Comparison of ENCODE assay signal across 1 cellular context in the genomic region with DNA sequence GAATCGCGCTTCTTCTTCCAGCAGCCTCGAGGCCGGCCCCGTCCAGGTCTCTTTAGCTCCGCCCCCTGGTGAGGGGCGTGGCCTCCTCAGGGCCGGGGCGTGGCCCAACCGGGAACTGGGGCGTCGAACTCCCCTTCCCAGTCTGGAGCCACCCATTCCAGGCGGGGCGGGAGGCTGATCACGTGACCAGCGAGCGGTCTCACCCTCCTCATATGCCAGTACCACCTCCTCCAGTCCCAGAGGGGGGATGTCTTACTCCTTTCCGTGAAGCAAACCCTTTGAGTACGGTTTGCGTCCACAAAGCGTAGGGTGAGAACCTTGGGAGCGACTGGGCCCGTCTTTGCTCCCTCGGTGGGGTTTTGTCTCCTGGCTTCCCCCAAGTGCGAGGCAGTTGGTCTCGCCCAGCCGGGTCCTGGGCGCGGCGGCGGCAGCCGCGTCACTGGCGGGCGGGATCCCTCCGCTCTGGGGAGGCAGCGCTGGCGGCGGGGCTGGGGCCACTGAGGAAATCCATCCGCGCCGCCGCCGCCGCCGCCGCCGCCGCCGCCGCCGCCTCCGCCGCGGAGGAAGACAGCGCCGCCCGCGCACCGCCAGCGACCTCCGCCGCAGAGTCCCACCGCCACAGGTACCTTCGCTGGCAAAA.
TF ChIP-seq lines count a peak whose summit lies in the region.

A gene (plus strand): TSS at position 439 of the 640 bp plus-strand sequence. CDS start 2,526 bp downstream, outside the sequence.

TF ChIP-seq in HEK293, 187 proteins besides CTCF, POLR2A, EP300 and RAD21 (continued from another document and continues in another):
- TF ChIP-seq, protein P1, sequence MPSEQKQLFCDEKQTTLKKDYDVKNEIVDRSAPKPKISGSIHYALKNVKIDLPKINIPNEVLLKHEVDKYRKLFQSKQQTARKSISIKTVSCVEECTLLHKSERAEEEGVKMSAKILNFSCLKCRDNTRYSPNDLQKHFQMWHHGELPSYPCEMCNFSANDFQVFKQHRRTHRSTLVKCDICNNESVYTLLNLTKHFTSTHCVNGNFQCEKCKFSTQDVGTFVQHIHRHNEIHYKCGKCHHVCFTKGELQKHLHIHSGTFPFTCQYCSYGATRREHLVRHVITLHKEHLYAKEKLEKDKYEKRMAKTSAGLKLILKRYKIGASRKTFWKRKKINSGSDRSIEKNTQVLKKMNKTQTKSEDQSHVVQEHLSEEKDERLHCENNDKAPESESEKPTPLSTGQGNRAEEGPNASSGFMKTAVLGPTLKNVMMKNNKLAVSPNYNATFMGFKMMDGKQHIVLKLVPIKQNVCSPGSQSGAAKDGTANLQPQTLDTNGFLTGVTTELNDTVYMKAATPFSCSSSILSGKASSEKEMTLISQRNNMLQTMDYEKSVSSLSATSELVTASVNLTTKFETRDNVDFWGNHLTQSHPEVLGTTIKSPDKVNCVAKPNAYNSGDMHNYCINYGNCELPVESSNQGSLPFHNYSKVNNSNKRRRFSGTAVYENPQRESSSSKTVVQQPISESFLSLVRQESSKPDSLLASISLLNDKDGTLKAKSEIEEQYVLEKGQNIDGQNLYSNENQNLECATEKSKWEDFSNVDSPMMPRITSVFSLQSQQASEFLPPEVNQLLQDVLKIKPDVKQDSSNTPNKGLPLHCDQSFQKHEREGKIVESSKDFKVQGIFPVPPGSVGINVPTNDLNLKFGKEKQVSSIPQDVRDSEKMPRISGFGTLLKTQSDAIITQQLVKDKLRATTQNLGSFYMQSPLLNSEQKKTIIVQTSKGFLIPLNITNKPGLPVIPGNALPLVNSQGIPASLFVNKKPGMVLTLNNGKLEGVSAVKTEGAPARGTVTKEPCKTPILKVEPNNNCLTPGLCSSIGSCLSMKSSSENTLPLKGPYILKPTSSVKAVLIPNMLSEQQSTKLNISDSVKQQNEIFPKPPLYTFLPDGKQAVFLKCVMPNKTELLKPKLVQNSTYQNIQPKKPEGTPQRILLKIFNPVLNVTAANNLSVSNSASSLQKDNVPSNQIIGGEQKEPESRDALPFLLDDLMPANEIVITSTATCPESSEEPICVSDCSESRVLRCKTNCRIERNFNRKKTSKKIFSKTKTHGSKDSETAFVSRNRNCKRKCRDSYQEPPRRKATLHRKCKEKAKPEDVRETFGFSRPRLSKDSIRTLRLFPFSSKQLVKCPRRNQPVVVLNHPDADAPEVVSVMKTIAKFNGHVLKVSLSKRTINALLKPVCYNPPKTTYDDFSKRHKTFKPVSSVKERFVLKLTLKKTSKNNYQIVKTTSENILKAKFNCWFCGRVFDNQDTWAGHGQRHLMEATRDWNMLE (tag by site-specific recombination; conservative IDR thresholded peaks at IDR 0.05; ENCODE audit: low read depth): no peak
- TF ChIP-seq, protein P2, sequence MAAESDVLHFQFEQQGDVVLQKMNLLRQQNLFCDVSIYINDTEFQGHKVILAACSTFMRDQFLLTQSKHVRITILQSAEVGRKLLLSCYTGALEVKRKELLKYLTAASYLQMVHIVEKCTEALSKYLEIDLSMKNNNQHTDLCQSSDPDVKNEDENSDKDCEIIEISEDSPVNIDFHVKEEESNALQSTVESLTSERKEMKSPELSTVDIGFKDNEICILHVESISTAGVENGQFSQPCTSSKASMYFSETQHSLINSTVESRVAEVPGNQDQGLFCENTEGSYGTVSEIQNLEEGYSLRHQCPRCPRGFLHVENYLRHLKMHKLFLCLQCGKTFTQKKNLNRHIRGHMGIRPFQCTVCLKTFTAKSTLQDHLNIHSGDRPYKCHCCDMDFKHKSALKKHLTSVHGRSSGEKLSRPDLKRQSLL (tag by site-specific recombination; IDR thresholded peaks at IDR 0.05): peak; percentile 52; the same call in 1 of the 2 replicates
- TF ChIP-seq, protein P3, sequence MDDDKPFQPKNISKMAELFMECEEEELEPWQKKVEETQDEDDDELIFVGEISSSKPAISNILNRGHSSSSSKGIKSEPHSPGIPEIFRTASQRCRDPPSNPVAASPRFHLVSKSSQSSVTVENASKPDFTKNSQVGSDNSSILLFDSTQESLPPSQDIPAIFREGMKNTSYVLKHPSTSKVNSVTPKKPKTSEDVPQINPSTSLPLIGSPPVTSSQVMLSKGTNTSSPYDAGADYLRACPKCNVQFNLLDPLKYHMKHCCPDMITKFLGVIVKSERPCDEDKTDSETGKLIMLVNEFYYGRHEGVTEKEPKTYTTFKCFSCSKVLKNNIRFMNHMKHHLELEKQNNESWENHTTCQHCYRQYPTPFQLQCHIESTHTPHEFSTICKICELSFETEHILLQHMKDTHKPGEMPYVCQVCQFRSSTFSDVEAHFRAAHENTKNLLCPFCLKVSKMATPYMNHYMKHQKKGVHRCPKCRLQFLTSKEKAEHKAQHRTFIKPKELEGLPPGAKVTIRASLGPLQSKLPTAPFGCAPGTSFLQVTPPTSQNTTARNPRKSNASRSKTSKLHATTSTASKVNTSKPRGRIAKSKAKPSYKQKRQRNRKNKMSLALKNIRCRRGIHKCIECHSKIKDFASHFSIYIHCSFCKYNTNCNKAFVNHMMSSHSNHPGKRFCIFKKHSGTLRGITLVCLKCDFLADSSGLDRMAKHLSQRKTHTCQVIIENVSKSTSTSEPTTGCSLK (tag by site-specific recombination; IDR thresholded peaks at IDR 0.05): no peak
- TF ChIP-seq MZF1 (tag by site-specific recombination; IDR thresholded peaks at IDR 0.05; ENCODE audit: borderline replicate concordance): no peak; the same call in 1 of the 2 replicates
- TF ChIP-seq, protein P4, sequence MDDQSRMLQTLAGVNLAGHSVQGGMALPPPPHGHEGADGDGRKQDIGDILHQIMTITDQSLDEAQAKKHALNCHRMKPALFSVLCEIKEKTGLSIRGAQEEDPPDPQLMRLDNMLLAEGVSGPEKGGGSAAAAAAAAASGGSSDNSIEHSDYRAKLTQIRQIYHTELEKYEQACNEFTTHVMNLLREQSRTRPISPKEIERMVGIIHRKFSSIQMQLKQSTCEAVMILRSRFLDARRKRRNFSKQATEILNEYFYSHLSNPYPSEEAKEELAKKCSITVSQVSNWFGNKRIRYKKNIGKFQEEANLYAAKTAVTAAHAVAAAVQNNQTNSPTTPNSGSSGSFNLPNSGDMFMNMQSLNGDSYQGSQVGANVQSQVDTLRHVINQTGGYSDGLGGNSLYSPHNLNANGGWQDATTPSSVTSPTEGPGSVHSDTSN (CRISPR knock-in tag; IDR thresholded peaks at IDR 0.05): no peak; the same call in 1 of the 2 replicates
- TF ChIP-seq BCL11B (tag by site-specific recombination; IDR thresholded peaks at IDR 0.05; ENCODE audit: low read depth): no peak
- 0 out of 2 replicates have a peak, but pooled peaks have one; percentile 31 for TF ChIP-seq ZNF791 (tag by site-specific recombination; IDR thresholded peaks at IDR 0.05)
- no peak for TF ChIP-seq SCRT1 (tag by site-specific recombination; IDR thresholded peaks at IDR 0.05; ENCODE audit: borderline replicate concordance)
- TF ChIP-seq, protein P5, sequence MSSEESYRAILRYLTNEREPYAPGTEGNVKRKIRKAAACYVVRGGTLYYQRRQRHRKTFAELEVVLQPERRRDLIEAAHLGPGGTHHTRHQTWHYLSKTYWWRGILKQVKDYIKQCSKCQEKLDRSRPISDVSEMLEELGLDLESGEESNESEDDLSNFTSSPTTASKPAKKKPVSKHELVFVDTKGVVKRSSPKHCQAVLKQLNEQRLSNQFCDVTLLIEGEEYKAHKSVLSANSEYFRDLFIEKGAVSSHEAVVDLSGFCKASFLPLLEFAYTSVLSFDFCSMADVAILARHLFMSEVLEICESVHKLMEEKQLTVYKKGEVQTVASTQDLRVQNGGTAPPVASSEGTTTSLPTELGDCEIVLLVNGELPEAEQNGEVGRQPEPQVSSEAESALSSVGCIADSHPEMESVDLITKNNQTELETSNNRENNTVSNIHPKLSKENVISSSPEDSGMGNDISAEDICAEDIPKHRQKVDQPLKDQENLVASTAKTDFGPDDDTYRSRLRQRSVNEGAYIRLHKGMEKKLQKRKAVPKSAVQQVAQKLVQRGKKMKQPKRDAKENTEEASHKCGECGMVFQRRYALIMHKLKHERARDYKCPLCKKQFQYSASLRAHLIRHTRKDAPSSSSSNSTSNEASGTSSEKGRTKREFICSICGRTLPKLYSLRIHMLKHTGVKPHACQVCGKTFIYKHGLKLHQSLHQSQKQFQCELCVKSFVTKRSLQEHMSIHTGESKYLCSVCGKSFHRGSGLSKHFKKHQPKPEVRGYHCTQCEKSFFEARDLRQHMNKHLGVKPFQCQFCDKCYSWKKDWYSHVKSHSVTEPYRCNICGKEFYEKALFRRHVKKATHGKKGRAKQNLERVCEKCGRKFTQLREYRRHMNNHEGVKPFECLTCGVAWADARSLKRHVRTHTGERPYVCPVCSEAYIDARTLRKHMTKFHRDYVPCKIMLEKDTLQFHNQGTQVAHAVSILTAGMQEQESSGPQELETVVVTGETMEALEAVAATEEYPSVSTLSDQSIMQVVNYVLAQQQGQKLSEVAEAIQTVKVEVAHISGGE (tag by site-specific recombination; conservative IDR thresholded peaks at IDR 0.05; ENCODE audit: low read depth): 0 out of 2 replicates have a peak, but pooled peaks have one; percentile 32
- TF ChIP-seq, protein P6, sequence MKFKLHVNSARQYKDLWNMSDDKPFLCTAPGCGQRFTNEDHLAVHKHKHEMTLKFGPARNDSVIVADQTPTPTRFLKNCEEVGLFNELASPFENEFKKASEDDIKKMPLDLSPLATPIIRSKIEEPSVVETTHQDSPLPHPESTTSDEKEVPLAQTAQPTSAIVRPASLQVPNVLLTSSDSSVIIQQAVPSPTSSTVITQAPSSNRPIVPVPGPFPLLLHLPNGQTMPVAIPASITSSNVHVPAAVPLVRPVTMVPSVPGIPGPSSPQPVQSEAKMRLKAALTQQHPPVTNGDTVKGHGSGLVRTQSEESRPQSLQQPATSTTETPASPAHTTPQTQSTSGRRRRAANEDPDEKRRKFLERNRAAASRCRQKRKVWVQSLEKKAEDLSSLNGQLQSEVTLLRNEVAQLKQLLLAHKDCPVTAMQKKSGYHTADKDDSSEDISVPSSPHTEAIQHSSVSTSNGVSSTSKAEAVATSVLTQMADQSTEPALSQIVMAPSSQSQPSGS (tag by site-specific recombination; IDR thresholded peaks at IDR 0.05; ENCODE audit: low read depth): no peak
- TF ChIP-seq ZNF76 (tag by site-specific recombination; IDR thresholded peaks at IDR 0.05; ENCODE audit: borderline replicate concordance, low read depth): peak; percentile 83
- 0 out of 2 replicates have a peak, but pooled peaks have one; percentile 35 for TF ChIP-seq ZNF423 (tag by site-specific recombination; IDR thresholded peaks at IDR 0.05)
- no peak for TF ChIP-seq MYNN (tag by site-specific recombination; IDR thresholded peaks at IDR 0.05; ENCODE audit: borderline replicate concordance)
- TF ChIP-seq, protein P7, sequence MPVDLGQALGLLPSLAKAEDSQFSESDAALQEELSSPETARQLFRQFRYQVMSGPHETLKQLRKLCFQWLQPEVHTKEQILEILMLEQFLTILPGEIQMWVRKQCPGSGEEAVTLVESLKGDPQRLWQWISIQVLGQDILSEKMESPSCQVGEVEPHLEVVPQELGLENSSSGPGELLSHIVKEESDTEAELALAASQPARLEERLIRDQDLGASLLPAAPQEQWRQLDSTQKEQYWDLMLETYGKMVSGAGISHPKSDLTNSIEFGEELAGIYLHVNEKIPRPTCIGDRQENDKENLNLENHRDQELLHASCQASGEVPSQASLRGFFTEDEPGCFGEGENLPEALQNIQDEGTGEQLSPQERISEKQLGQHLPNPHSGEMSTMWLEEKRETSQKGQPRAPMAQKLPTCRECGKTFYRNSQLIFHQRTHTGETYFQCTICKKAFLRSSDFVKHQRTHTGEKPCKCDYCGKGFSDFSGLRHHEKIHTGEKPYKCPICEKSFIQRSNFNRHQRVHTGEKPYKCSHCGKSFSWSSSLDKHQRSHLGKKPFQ (tag by site-specific recombination; IDR thresholded peaks at IDR 0.05): peak; percentile 83; the same call in 1 of the 2 replicates
- peak; percentile 74; the same call in 1 of the 2 replicates for TF ChIP-seq ZNF558 (tag by site-specific recombination; IDR thresholded peaks at IDR 0.05)
- peak; percentile 39; the same call in 1 of the 2 replicates for TF ChIP-seq SCRT2 (tag by site-specific recombination; IDR thresholded peaks at IDR 0.05)
- no peak for TF ChIP-seq ZNF654 (tag by site-specific recombination; IDR thresholded peaks at IDR 0.05; ENCODE audit: low read depth)
- peak; percentile 69; the same call in 1 of the 2 replicates for TF ChIP-seq ZNF169 (tag by site-specific recombination; IDR thresholded peaks at IDR 0.05)
- TF ChIP-seq, protein P8, sequence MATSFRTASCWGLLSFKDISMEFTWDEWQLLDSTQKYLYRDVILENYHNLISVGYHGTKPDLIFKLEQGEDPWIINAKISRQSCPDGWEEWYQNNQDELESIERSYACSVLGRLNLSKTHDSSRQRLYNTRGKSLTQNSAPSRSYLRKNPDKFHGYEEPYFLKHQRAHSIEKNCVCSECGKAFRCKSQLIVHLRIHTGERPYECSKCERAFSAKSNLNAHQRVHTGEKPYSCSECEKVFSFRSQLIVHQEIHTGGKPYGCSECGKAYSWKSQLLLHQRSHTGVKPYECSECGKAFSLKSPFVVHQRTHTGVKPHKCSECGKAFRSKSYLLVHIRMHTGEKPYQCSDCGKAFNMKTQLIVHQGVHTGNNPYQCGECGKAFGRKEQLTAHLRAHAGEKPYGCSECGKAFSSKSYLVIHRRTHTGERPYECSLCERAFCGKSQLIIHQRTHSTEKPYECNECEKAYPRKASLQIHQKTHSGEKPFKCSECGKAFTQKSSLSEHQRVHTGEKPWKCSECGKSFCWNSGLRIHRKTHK (tag by site-specific recombination; IDR thresholded peaks at IDR 0.05): no peak
- no peak for TF ChIP-seq ZNF514 (tag by site-specific recombination; IDR thresholded peaks at IDR 0.05)
- TF ChIP-seq ZFHX2 (tag by site-specific recombination; conservative IDR thresholded peaks at IDR 0.05): peak; percentile 33; the same call in 1 of the 2 replicates
- no peak for TF ChIP-seq ZNF223 (tag by site-specific recombination; IDR thresholded peaks at IDR 0.05)
- TF ChIP-seq ZFP3 (tag by site-specific recombination; IDR thresholded peaks at IDR 0.05; ENCODE audit: low read depth): 0 out of 2 replicates have a peak, but pooled peaks have one; percentile 11
- peak; percentile 31; the same call in 1 of the 2 replicates for TF ChIP-seq FEZF1 (tag by site-specific recombination; IDR thresholded peaks at IDR 0.05)
- no peak for TF ChIP-seq ZNF416 (tag by site-specific recombination; IDR thresholded peaks at IDR 0.05)
- TF ChIP-seq SP3 (tag by site-specific recombination; IDR thresholded peaks at IDR 0.05): peak; percentile 98
- TF ChIP-seq, protein P9, sequence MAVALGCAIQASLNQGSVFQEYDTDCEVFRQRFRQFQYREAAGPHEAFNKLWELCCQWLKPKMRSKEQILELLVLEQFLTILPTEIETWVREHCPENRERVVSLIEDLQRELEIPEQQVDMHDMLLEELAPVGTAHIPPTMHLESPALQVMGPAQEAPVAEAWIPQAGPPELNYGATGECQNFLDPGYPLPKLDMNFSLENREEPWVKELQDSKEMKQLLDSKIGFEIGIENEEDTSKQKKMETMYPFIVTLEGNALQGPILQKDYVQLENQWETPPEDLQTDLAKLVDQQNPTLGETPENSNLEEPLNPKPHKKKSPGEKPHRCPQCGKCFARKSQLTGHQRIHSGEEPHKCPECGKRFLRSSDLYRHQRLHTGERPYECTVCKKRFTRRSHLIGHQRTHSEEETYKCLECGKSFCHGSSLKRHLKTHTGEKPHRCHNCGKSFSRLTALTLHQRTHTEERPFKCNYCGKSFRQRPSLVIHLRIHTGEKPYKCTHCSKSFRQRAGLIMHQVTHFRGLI (tag by site-specific recombination; IDR thresholded peaks at IDR 0.05): peak; percentile 74
- TF ChIP-seq ZNF747 (tag by site-specific recombination; IDR thresholded peaks at IDR 0.05): no peak
- TF ChIP-seq SALL2 (tag by site-specific recombination; IDR thresholded peaks at IDR 0.05; ENCODE audit: borderline replicate concordance): no peak
